In genomic region chr3:19792388-19792787, GRCh38 we compare ENCODE assay signal across 28 cellular contexts.
"Had no signal": no experiment of that assay in that cellular context is flagged by ENCODE, and none has a peak within 500 bp of the region (broad histone marks: within the 10 kb centered on the region; RNA-seq: fewer than 3 reads in every experiment).

No MANE protein-coding gene starts in this region.

- H3K4me1 ChIP-seq: ascending aorta, esophagus muscularis mucosa, foreskin keratinocyte, gastrocnemius medialis, heart left ventricle had no signal

- DNase-seq: activated CD4-positive, alpha-beta memory T cell treated with anti-CD3 and anti-CD28 coated beads, Interleukin-2, amount 10 ng/mL, durations not matched to agents 7 days and 5 days; activated CD4-positive, alpha-beta T cell treated with anti-CD3 and anti-CD28 coated beads for 1 hour; activated CD4-positive, alpha-beta T cell treated with anti-CD3 and anti-CD28 coated beads for 4 hours; activated CD4-positive, alpha-beta T cell treated with anti-CD3 and anti-CD28 coated beads, Interleukin-2, amount 10 ng/mL, durations not matched to agents 7 days and 5 days; activated CD4-positive, alpha-beta T cell treated with anti-CD3 and anti-CD28 coated beads, Interleukin-2, amount 50 U/mL, for 4 hours; activated CD8-positive, alpha-beta memory T cell treated with anti-CD3 and anti-CD28 coated beads, Interleukin-2, amount 50 U/mL, for 48 hours; activated gamma-delta T cell; activated naive CD4-positive, alpha-beta T cell; activated naive CD4-positive, alpha-beta T cell treated with anti-CD3 and anti-CD28 coated beads, Interleukin-2, amount 10 ng/mL, durations not matched to agents 7 days and 5 days; activated naive CD8-positive, alpha-beta T cell treated with anti-CD3 and anti-CD28 coated beads, Interleukin-2, amount 10 ng/mL, durations not matched to agents 7 days and 5 days; activated T-cell treated with anti-CD3 and anti-CD28 coated beads for 4 hours; activated T-cell treated with anti-CD3 and anti-CD28 coated beads, Interleukin-2, amount 50 U/mL, for 24 hours; activated T-cell treated with anti-CD3 and anti-CD28 coated beads, Interleukin-2, amount 50 U/mL, for 72 hours; dorsolateral prefrontal cortex; effector memory CD4-positive, alpha-beta T cell; erythroblast; foreskin keratinocyte; gastrocnemius medialis; glutamatergic neuron; heart left ventricle; T-helper 2 cell had no signal

- H3K9me3 Mint-ChIP-seq: activated CD4-positive, alpha-beta memory T cell treated with anti-CD3 and anti-CD28 coated beads, Interleukin-2, amount 10 ng/mL, durations not matched to agents 7 days and 5 days; activated CD4-positive, alpha-beta T cell treated with anti-CD3 and anti-CD28 coated beads, Interleukin-2, amount 10 ng/mL, durations not matched to agents 7 days and 5 days; activated naive CD4-positive, alpha-beta T cell treated with anti-CD3 and anti-CD28 coated beads, Interleukin-2, amount 10 ng/mL, durations not matched to agents 7 days and 5 days; activated naive CD4-positive, alpha-beta T cell treated with anti-CD3 and anti-CD28 coated beads, Interleukin-2, amount 50 U/mL, for 72 hours; activated naive CD8-positive, alpha-beta T cell treated with anti-CD3 and anti-CD28 coated beads, Interleukin-2, amount 10 ng/mL, durations not matched to agents 7 days and 5 days; activated T-cell treated with anti-CD3 and anti-CD28 coated beads, Interleukin-2, amount 50 U/mL, for 24 hours; activated T-cell treated with anti-CD3 and anti-CD28 coated beads, Interleukin-2, amount 50 U/mL, for 72 hours; central memory CD8-positive, alpha-beta T cell had no signal

- H3K36me3 ChIP-seq: ascending aorta, esophagus muscularis mucosa, gastrocnemius medialis, heart left ventricle had no signal

- H3K4me1 Mint-ChIP-seq: activated CD4-positive, alpha-beta memory T cell treated with anti-CD3 and anti-CD28 coated beads, Interleukin-2, amount 10 ng/mL, durations not matched to agents 7 days and 5 days; activated CD4-positive, alpha-beta T cell treated with anti-CD3 and anti-CD28 coated beads, Interleukin-2, amount 10 ng/mL, durations not matched to agents 7 days and 5 days; activated naive CD4-positive, alpha-beta T cell treated with anti-CD3 and anti-CD28 coated beads, Interleukin-2, amount 10 ng/mL, durations not matched to agents 7 days and 5 days; activated naive CD8-positive, alpha-beta T cell treated with anti-CD3 and anti-CD28 coated beads, Interleukin-2, amount 10 ng/mL, durations not matched to agents 7 days and 5 days; brain; central memory CD8-positive, alpha-beta T cell had no signal

- H3K27me3 ChIP-seq: ascending aorta, dorsolateral prefrontal cortex, esophagus muscularis mucosa, foreskin keratinocyte, gastrocnemius medialis had no signal

- H3K4me3 Mint-ChIP-seq: activated CD4-positive, alpha-beta memory T cell treated with anti-CD3 and anti-CD28 coated beads, Interleukin-2, amount 10 ng/mL, durations not matched to agents 7 days and 5 days; activated CD4-positive, alpha-beta T cell treated with anti-CD3 and anti-CD28 coated beads, Interleukin-2, amount 10 ng/mL, durations not matched to agents 7 days and 5 days; activated naive CD4-positive, alpha-beta T cell treated with anti-CD3 and anti-CD28 coated beads, Interleukin-2, amount 10 ng/mL, durations not matched to agents 7 days and 5 days; activated naive CD8-positive, alpha-beta T cell treated with anti-CD3 and anti-CD28 coated beads, Interleukin-2, amount 10 ng/mL, durations not matched to agents 7 days and 5 days; activated T-cell treated with anti-CD3 and anti-CD28 coated beads, Interleukin-2, amount 50 U/mL, for 24 hours; activated T-cell treated with anti-CD3 and anti-CD28 coated beads, Interleukin-2, amount 50 U/mL, for 72 hours; brain; central memory CD8-positive, alpha-beta T cell; dendritic cell treated with granulocyte-macrophage colony-stimulating factor and Interleukin-4, amounts not matched to agents 40 ng/mL and 50 ng/mL, for 4 days had no signal

- H3K27ac Mint-ChIP-seq: activated CD4-positive, alpha-beta memory T cell treated with anti-CD3 and anti-CD28 coated beads, Interleukin-2, amount 10 ng/mL, durations not matched to agents 7 days and 5 days; activated CD4-positive, alpha-beta T cell treated with anti-CD3 and anti-CD28 coated beads, Interleukin-2, amount 10 ng/mL, durations not matched to agents 7 days and 5 days; activated naive CD4-positive, alpha-beta T cell treated with anti-CD3 and anti-CD28 coated beads, Interleukin-2, amount 10 ng/mL, durations not matched to agents 7 days and 5 days; activated naive CD4-positive, alpha-beta T cell treated with anti-CD3 and anti-CD28 coated beads, Interleukin-2, amount 50 U/mL, for 72 hours; activated naive CD8-positive, alpha-beta T cell treated with anti-CD3 and anti-CD28 coated beads, Interleukin-2, amount 10 ng/mL, durations not matched to agents 7 days and 5 days; activated T-cell treated with anti-CD3 and anti-CD28 coated beads, Interleukin-2, amount 50 U/mL, for 24 hours; activated T-cell treated with anti-CD3 and anti-CD28 coated beads, Interleukin-2, amount 50 U/mL, for 72 hours; brain; dendritic cell treated with granulocyte-macrophage colony-stimulating factor and Interleukin-4, amounts not matched to agents 40 ng/mL and 50 ng/mL, for 4 days had no signal

- H3K27me3 Mint-ChIP-seq: activated CD4-positive, alpha-beta memory T cell treated with anti-CD3 and anti-CD28 coated beads, Interleukin-2, amount 10 ng/mL, durations not matched to agents 7 days and 5 days; activated naive CD4-positive, alpha-beta T cell treated with anti-CD3 and anti-CD28 coated beads, Interleukin-2, amount 10 ng/mL, durations not matched to agents 7 days and 5 days; activated naive CD8-positive, alpha-beta T cell treated with anti-CD3 and anti-CD28 coated beads, Interleukin-2, amount 10 ng/mL, durations not matched to agents 7 days and 5 days; activated T-cell treated with anti-CD3 and anti-CD28 coated beads, Interleukin-2, amount 50 U/mL, for 24 hours; central memory CD8-positive, alpha-beta T cell; dendritic cell treated with granulocyte-macrophage colony-stimulating factor and Interleukin-4, amounts not matched to agents 40 ng/mL and 50 ng/mL, for 4 days had no signal

- H3K36me3 Mint-ChIP-seq: activated naive CD4-positive, alpha-beta T cell treated with anti-CD3 and anti-CD28 coated beads, Interleukin-2, amount 10 ng/mL, durations not matched to agents 7 days and 5 days; activated naive CD4-positive, alpha-beta T cell treated with anti-CD3 and anti-CD28 coated beads, Interleukin-2, amount 50 U/mL, for 72 hours; activated naive CD8-positive, alpha-beta T cell treated with anti-CD3 and anti-CD28 coated beads, Interleukin-2, amount 10 ng/mL, durations not matched to agents 7 days and 5 days; brain had no signal

- H3K9me3 ChIP-seq: ascending aorta, esophagus muscularis mucosa, gastrocnemius medialis, heart left ventricle had no signal

- H3K4me3 ChIP-seq: ascending aorta, coronary artery, dorsolateral prefrontal cortex, esophagus muscularis mucosa, gastrocnemius medialis, heart left ventricle had no signal

- H3K27ac ChIP-seq: ascending aorta, coronary artery, dorsolateral prefrontal cortex, esophagus muscularis mucosa, foreskin keratinocyte, gastrocnemius medialis, heart left ventricle had no signal

- ATAC-seq: activated naive CD4-positive, alpha-beta T cell treated with anti-CD3 and anti-CD28 coated beads, Interleukin-2, amount 50 U/mL, for 72 hours; activated T-cell treated with anti-CD3 and anti-CD28 coated beads, Interleukin-2, amount 50 U/mL, for 72 hours; foreskin keratinocyte; gastrocnemius medialis; heart left ventricle had no signal
